ENCODE assay signal across 9 cellular contexts in the genomic region with DNA sequence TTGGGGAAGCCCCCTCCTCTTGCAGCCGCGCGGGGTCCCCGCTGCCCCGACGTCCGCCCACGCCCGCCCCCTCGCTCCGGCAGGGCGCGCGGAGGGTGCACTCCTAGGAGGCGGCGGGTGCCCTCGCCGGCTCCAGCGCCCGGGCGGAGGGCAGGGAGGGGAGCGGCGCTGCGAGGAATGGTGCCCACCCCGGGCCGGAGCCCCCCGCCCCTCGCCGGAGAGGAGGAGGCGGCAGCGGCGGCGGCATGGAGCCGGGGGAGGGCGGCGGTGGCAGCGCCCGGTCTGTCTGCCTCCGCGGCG. TPM values are rescaled to one million over a fixed set of nuclear protein-coding genes. Genes with fewer than 3 reads are reported as not detected.
A peak's percentile ranks its signal among the peaks of the same experiment; 100 is the strongest.
DNase-seq lines count a peak whose midpoint lies in the region; ATAC-seq and TF ChIP-seq lines count a peak whose summit lies in the region.
"Had no signal": no experiment of that assay in that cellular context is flagged by ENCODE, and none has a peak within 500 bp of the region (broad histone marks: within the 10 kb centered on the region; RNA-seq: fewer than 3 reads in every experiment).

No MANE protein-coding gene starts in this region.

- H3K36me3 ChIP-seq in gastrocnemius medialis, result no peaks in the 10 kb centered on the region
- H3K36me3 ChIP-seq: neutrophil had no signal

- no peaks in the 10 kb centered on the region for H3K27me3 ChIP-seq in dorsolateral prefrontal cortex
- H3K27me3 ChIP-seq in gastrocnemius medialis, result no peaks in the 10 kb centered on the region

- ATAC-seq in GM19328 (IDR thresholded peaks at IDR 0.05; ENCODE audit: unreplicated experiment) (peak; percentile 16), HG03064 (IDR thresholded peaks at IDR 0.05; ENCODE audit: low read depth, unreplicated experiment) (peak; percentile 5), gastrocnemius medialis (peak in 1 of 2 donors; percentile 5), HG03378 (IDR thresholded peaks at IDR 0.05; ENCODE audit: unreplicated experiment) (no peak)

- intact Hi-C loops in dorsolateral prefrontal cortex (cut with DNase I) (loop anchor here (5.0 to 10.0 kb wide), 2 partner anchors 232 to 239 kb away; no protein-coding TSS in a partner anchor), gastrocnemius medialis (cut with DNase I; ENCODE audit: low total_unique reads) (loop anchor here (2.0 to 10.0 kb wide), 6 partner anchors 108 to 671 kb away; partner anchors contain the start of genes MGST3 and POGK)

- TF ChIP-seq POLR2A in gastrocnemius medialis (IDR thresholded peaks at IDR 0.05), result no peak

- peaks cover 11 to 21% of the 10 kb centered on the region in 2 donors for H3K4me1 ChIP-seq in gastrocnemius medialis

- DNase-seq in dorsolateral prefrontal cortex, result peak in 1 of 10 donors; percentile 7
- DNase-seq in gastrocnemius medialis, result no peak
- no peak for DNase-seq in UCSD-AML1 (lab: John Stamatoyannopoulos, UW; ENCODE audit: unreplicated experiment)
- DNase-seq in globus pallidus (ENCODE audit: low spot score), result no peak
- no peak for DNase-seq in hepatic stellate cell (ENCODE audit: low spot score)

- in situ Hi-C loops in gastrocnemius medialis (cut with MboI; ENCODE audit: low sequenced_read_pairs in 4 of 4), result loop anchor here in 2 of 4 donors (25.0 kb wide), 2 partner anchors 229 to 529 kb away; partner anchors contain the start of gene MGST3 (in 1 of the 2)

- peak overlapping the region in 24 of 59 donors; percentile 15 to 82 (median 60) for H3K27ac ChIP-seq in dorsolateral prefrontal cortex
- peak overlapping the region; percentile 82 to 89 (median 86) for H3K27ac ChIP-seq in gastrocnemius medialis
- H3K27ac ChIP-seq: neutrophil had no signal

- no peaks in the 10 kb centered on the region for H3K9me3 ChIP-seq in gastrocnemius medialis
- H3K9me3 ChIP-seq: neutrophil had no signal

- no peak for TF ChIP-seq CTCF in dorsolateral prefrontal cortex (IDR thresholded peaks at IDR 0.05 in 54 of 56, conservative IDR thresholded peaks at IDR 0.05 in 2 of 56; ENCODE audit: low read depth in 1 of 56, partially characterized antibody in 56 of 56)
- TF ChIP-seq CTCF in gastrocnemius medialis (IDR thresholded peaks at IDR 0.05 in 4 of 5, conservative IDR thresholded peaks at IDR 0.05 in 1 of 5), result no peak

- peak overlapping the region; percentile 31 to 82 (median 71) for H3K4me3 ChIP-seq in dorsolateral prefrontal cortex
- peak overlapping the region; percentile 59 to 69 (median 64) for H3K4me3 ChIP-seq in gastrocnemius medialis

RNA-seq across cellular contexts. Expression of gene FAM78B, which starts 0.5 kb away (rescaled TPM):
- total RNA-seq in dorsolateral prefrontal cortex, result 10 to 100 TPM in 118 of 120 experiments, 1 to 10 TPM in 2; 4.2 to 30.5 (median 19.3) TPM
- 1 to 10 TPM; 1.6 to 9.9 (median 2.6) TPM for total RNA-seq in gastrocnemius medialis
